In genomic region chr19:44800461-44800860, GRCh38 we compare ENCODE assay signal across 9 cellular contexts. TPM values are rescaled to one million over a fixed set of nuclear protein-coding genes. Genes with fewer than 3 reads are reported as not detected.
DNase-seq lines count a peak whose midpoint lies in the region; ATAC-seq and TF ChIP-seq lines count a peak whose summit lies in the region.
"Had no signal": no experiment of that assay in that cellular context is flagged by ENCODE, and none has a peak within 500 bp of the region (broad histone marks: within the 10 kb centered on the region; RNA-seq: fewer than 3 reads in every experiment).

No MANE protein-coding gene starts in this region.

- peak overlapping the region; percentile 17 for H3K27ac Mint-ChIP-seq in endodermal cell
- H3K27ac Mint-ChIP-seq: stimulated activated naive CD8-positive, alpha-beta T cell treated with anti-CD3 and anti-CD28 coated beads, Interleukin-15, Interleukin-2, amounts not matched to agents 100 ng/mL and 50 ng/mL, for 24 hours had no signal

- no peak overlapping the region for H3K9ac ChIP-seq in endodermal cell (ENCODE audit: extremely low read depth, low read length, poor library complexity, severe bottlenecking)

- no peaks in the 10 kb centered on the region for H3K27me3 ChIP-seq in endodermal cell (ENCODE audit: control insufficient read depth, insufficient read depth, low read length, poor library complexity, severe bottlenecking)

- TF ChIP-seq CTCF in endodermal cell (conservative IDR thresholded peaks at IDR 0.05) (peak; percentile 98), mucosa of descending colon (IDR thresholded peaks at IDR 0.05) (peak; percentile 91)

- H3K27ac ChIP-seq in endodermal cell (ENCODE audit: low read depth, low read length) = no peak overlapping the region

- H3K36me3 ChIP-seq in endodermal cell (ENCODE audit: control insufficient read depth, insufficient read depth, low read length) (no peaks in the 10 kb centered on the region), mucosa of descending colon (ENCODE audit: low read depth) (no peaks in the 10 kb centered on the region)

- H3K9me3 Mint-ChIP-seq in endodermal cell = peaks cover 1% of the 10 kb centered on the region
- H3K9me3 Mint-ChIP-seq: stimulated activated naive CD8-positive, alpha-beta T cell treated with anti-CD3 and anti-CD28 coated beads, Interleukin-15, Interleukin-2, amounts not matched to agents 100 ng/mL and 50 ng/mL, for 24 hours had no signal

- H3K4me1 ChIP-seq in endodermal cell (ENCODE audit: control insufficient read depth, insufficient read depth, low read length) (no peaks in the 10 kb centered on the region), mucosa of descending colon (ENCODE audit: low read depth) (no peaks in the 10 kb centered on the region)

- no peak overlapping the region for H3K4me3 Mint-ChIP-seq in endodermal cell
- H3K4me3 Mint-ChIP-seq: stimulated activated naive CD8-positive, alpha-beta T cell treated with anti-CD3 and anti-CD28 coated beads, Interleukin-15, Interleukin-2, amounts not matched to agents 100 ng/mL and 50 ng/mL, for 24 hours had no signal

- H3K9me3 ChIP-seq in endodermal cell (ENCODE audit: control insufficient read depth, low read length) = no peaks in the 10 kb centered on the region
- H3K9me3 ChIP-seq in mucosa of descending colon = no peaks in the 10 kb centered on the region

- peaks cover 20% of the 10 kb centered on the region for H3K4me1 Mint-ChIP-seq in endodermal cell

- DNase-seq in NCI-H1436 (lab: John Stamatoyannopoulos, UW) (peak; percentile 75), NCI-H1436 treated with DMSO at 0.1 percent for 48 hours (lab: John Stamatoyannopoulos, UW) (no peak), HPDE6-E6E7 (ENCODE audit: extremely low spot score) (peak; percentile 81), NOMO-1 treated with DMSO at 0.1 percent for 48 hours (lab: John Stamatoyannopoulos, UW; ENCODE audit: unreplicated experiment) (peak; percentile 83), endodermal cell (peak; percentile 98), mucosa of descending colon (peak; percentile 83 to 91 (median 89))
- DNase-seq in activated CD8-positive, alpha-beta memory T cell treated with anti-CD3 and anti-CD28 coated beads for 48 hours (ENCODE audit: low read depth in 2 of 3, low spot score in 2 of 3) = peak; percentile 44 to 93 (median 90)
- peak; percentile 60 to 64 for DNase-seq in stimulated activated CD8-positive, alpha-beta memory T cell treated with anti-CD3 and anti-CD28 coated beads, Interleukin-7, amount 100 ng/mL, for 4 hours (ENCODE audit: low read depth in 2 of 2)

- intact Hi-C loops in mucosa of descending colon (cut with DNase I, micrococcal nuclease) = no loop called here

- peaks cover 11% of the 10 kb centered on the region for H3K36me3 Mint-ChIP-seq in endodermal cell (ENCODE audit: low read depth)

- peaks cover 30% of the 10 kb centered on the region for H3K27me3 Mint-ChIP-seq in endodermal cell (ENCODE audit: insufficient read depth)
- H3K27me3 Mint-ChIP-seq: stimulated activated naive CD8-positive, alpha-beta T cell treated with anti-CD3 and anti-CD28 coated beads, Interleukin-15, Interleukin-2, amounts not matched to agents 100 ng/mL and 50 ng/mL, for 24 hours had no signal

- WGBS in endodermal cell (ENCODE audit: insufficient coverage in 1 of 2, insufficient read length in 1 of 2), 2 experiments = 25% methylated on average over 3 of the region's 3 CpGs; no CpG with 5 or more reads in 1 of the 2 experiments

- H3K4me3 ChIP-seq in endodermal cell (ENCODE audit: low read length) (no peak overlapping the region), mucosa of descending colon (no peak overlapping the region)

- ATAC-seq in mucosa of descending colon = peak; percentile 95

RNA-seq across cellular contexts. Expression of gene BCAM, which starts 8.4 kb away (rescaled TPM):
- total RNA-seq in endodermal cell (10 to 100 TPM; 62.9 to 64.0 TPM), mucosa of descending colon (10 to 100 TPM; 16.3 to 25.1 (median 20.3) TPM)
- polyA plus RNA-seq in endodermal cell (2013, experiment 1 of 2) = 30.6 TPM
- 22.0 TPM for polyA plus RNA-seq in endodermal cell (2013, experiment 2 of 2)

RNA-seq across cellular contexts. Expression of gene CBLC, which starts 22.8 kb away (rescaled TPM):
- total RNA-seq in endodermal cell = 10 to 100 TPM in 1 of 2 donors, 1 to 10 TPM in 1; 6.6 to 15.5 TPM
- polyA plus RNA-seq in endodermal cell (2013, experiment 1 of 2) = 1.9 TPM
- 0.83 TPM for polyA plus RNA-seq in endodermal cell (2013, experiment 2 of 2)
- 10 to 100 TPM; 36.5 to 92.6 (median 59.1) TPM for total RNA-seq in mucosa of descending colon

RNA-seq across cellular contexts. Expression of gene NECTIN2, which starts 45.6 kb away (rescaled TPM):
- total RNA-seq in endodermal cell (100 to 1,000 TPM; 248 to 260 TPM), mucosa of descending colon (100 to 1,000 TPM in 1 of 3 donors, 10 to 100 TPM in 2; 65.3 to 109 (median 98.8) TPM)
- polyA plus RNA-seq in endodermal cell (2013, experiment 1 of 2) = 120 TPM
- polyA plus RNA-seq in endodermal cell (2013, experiment 2 of 2) = 121 TPM

RNA-seq across cellular contexts. Expression of gene BCL3, which starts 52.0 kb away (rescaled TPM):
- total RNA-seq in endodermal cell (1 to 10 TPM; 1.8 to 6.2 TPM), mucosa of descending colon (100 to 1,000 TPM in 1 of 3 donors, 10 to 100 TPM in 2; 78.9 to 145 (median 90.6) TPM)
- polyA plus RNA-seq in endodermal cell (2013, experiment 1 of 2) = 2.0 TPM
- polyA plus RNA-seq in endodermal cell (2013, experiment 2 of 2) = 3.0 TPM
